Comparison of ENCODE assay signal across 1 cellular context in the genomic region with DNA sequence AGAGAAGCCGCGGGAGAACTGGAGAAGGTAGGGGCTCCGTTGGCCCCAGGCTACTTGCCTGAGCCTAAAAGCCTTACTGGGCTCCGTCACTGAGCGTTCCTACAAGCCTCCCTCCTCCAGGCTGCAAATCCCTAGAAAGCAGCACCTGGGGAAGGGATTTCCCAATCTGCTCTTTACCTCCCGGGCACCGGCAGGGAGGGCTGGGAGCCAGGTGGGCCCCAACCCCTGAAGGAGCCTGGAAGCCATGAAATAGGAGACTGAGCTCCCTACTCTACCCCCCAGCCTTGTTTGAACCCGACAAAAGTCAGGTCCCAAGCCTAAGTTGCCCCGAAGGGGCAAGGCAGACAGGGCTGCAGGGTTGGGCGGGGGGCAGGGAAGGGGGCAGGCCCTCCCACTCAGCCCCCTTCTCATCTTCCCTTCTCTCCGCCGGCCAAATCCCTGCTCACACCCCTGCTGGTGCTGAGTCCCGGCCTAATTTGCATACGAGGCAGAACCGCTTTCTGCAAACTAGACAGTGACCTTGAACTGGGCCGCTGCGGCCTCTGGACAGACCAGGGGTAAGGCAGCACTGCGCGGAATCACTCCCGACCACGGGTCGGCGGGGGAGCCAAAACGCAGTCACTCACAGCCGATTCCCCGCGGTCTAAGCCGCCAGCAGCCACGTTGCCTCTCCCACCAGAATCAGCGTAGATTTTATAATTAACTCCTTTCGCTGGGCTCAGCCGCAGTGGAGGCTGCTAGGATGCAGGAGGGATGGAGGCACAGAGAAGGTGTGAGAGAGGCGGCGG.
A peak's percentile ranks its signal among the peaks of the same experiment; 100 is the strongest.
TF ChIP-seq lines count a peak whose summit lies in the region.

No MANE protein-coding gene starts in this region.

TF ChIP-seq in H1, 55 proteins besides CTCF, POLR2A, EP300 and RAD21:
- TF ChIP-seq TBP (IDR thresholded peaks at IDR 0.05; ENCODE audit: low read depth, low read length) (no peak), CEBPB (IDR thresholded peaks at IDR 0.05; ENCODE audit: low read depth, low read length) (0 out of 2 replicates have a peak, but pooled peaks have one; percentile 3), KDM1A (IDR thresholded peaks at IDR 0.05; ENCODE audit: borderline replicate concordance, low read length) (no peak), SUZ12 (IDR thresholded peaks at IDR 0.05; ENCODE audit: low read length) (peak; percentile 90; the same call in 1 of the 2 replicates), SIX5 (IDR thresholded peaks at IDR 0.05; ENCODE audit: low read depth, low read length) (no peak), TEAD4 (IDR thresholded peaks at IDR 0.05; ENCODE audit: low read depth, low read length) (no peak), CBX8 (IDR thresholded peaks at IDR 0.05; ENCODE audit: borderline replicate concordance, low read depth, low read length) (peak; percentile 76; the same call in 1 of the 2 replicates), SIN3A (conservative IDR thresholded peaks at IDR 0.05 in 1 of 2, IDR thresholded peaks at IDR 0.05 in 1 of 2; ENCODE audit: low read depth in 1 of 2, low read length in 2 of 2) (no peak), KDM5A (IDR thresholded peaks at IDR 0.05; ENCODE audit: low read length) (no peak), EGR1 (IDR thresholded peaks at IDR 0.05; ENCODE audit: borderline replicate concordance, low read depth, low read length) (no peak), PHF8 (conservative IDR thresholded peaks at IDR 0.05; ENCODE audit: low read depth, low read length) (no peak), JUN (IDR thresholded peaks at IDR 0.05; ENCODE audit: low read depth, low read length) (no peak)
